In genomic region chr5:172540099-172540870, GRCh38 we compare ENCODE assay signal across 23 cellular contexts.
DNase-seq lines count a peak whose midpoint lies in the region; ATAC-seq, FAIRE-seq and TF ChIP-seq lines count a peak whose summit lies in the region.
"Had no signal": no experiment of that assay in that cellular context is flagged by ENCODE, and none has a peak within 500 bp of the region (broad histone marks: within the 10 kb centered on the region; RNA-seq: fewer than 3 reads in every experiment).

No MANE protein-coding gene starts in this region.

- peak; percentile 24 for DNase-seq in activated effector memory CD4-positive, alpha-beta T cell treated with anti-CD3 and anti-CD28 coated beads, Interleukin-2, amount 50 U/mL, for 16 hours
- no peak for DNase-seq in activated effector memory CD4-positive, alpha-beta T cell treated with Interleukin-2 at 50 U/mL for 16 hours
- DNase-seq in NCI-H510A (lab: John Stamatoyannopoulos, UW) (peak; percentile 49), islet precursor cell (peak; percentile 23), spleen (peak; percentile 18), GM12891 (ENCODE audit: insufficient read length, low spot score) (no peak)
- DNase-seq: activated CD4-positive, CD25-positive, alpha-beta regulatory T cell treated with anti-CD3 and anti-CD28 coated beads, Interleukin-2, amount 50 U/mL, for 72 hours; activated T-cell treated with anti-CD3 and anti-CD28 coated beads, Interleukin-2, amount 50 U/mL, for 48 hours; CD4-positive, CD25-positive, alpha-beta regulatory T cell; GM23248; NCI-H1930; NCI-H446 treated with DMSO at 0.1 percent for 48 hours; stimulated activated CD8-positive, alpha-beta memory T cell treated with anti-CD3 and anti-CD28 coated beads, Interleukin-4, amount 100 ng/mL, for 48 hours; stomach; T-cell; transverse colon had no signal

- no peak overlapping the region for H3K4me3 ChIP-seq in spleen
- H3K4me3 ChIP-seq: GM23248, SJSA1, stomach, transverse colon had no signal

- intact Hi-C loops in spleen (cut with DNase I; ENCODE audit: low total_unique reads), result no loop called here

- H3K27me3 ChIP-seq in spleen (replicated peaks in 1 of 7), result peaks cover 0 to 35% (median 6%) of the 10 kb centered on the region in 7 donors
- H3K27me3 ChIP-seq: stomach, transverse colon had no signal

- no peaks in the 10 kb centered on the region for H3K36me3 ChIP-seq in spleen
- H3K36me3 ChIP-seq: SJSA1, stomach, transverse colon had no signal

- H3K4me1 ChIP-seq in spleen, result no peaks in the 10 kb centered on the region
- H3K4me1 ChIP-seq: SJSA1 had no signal

- peaks cover 0 to 6% (median 0%) of the 10 kb centered on the region in 8 donors for H3K9me3 ChIP-seq in spleen
- H3K9me3 ChIP-seq: stomach, transverse colon had no signal

- no peak for TF ChIP-seq CTCF in spleen (IDR thresholded peaks at IDR 0.05 in 8 of 11, conservative IDR thresholded peaks at IDR 0.05 in 3 of 11)

- FAIRE-seq in GM12891 (lab: Jason Lieb, UNC), result no peak
- FAIRE-seq: endometrium, G401.6, GM18507 had no signal

- WGBS in spleen, 5 donors, result 75 to 83% (median 76%) methylated on average over 5 of the region's 5 CpGs

- H3K27ac ChIP-seq in spleen, result no peak overlapping the region
- H3K27ac ChIP-seq: GM23248, SJSA1, stomach had no signal

- TF ChIP-seq POLR2A in spleen (IDR thresholded peaks at IDR 0.05) (no peak), GM12891 (IDR thresholded peaks at IDR 0.05; ENCODE audit: low read depth, low read length) (no peak)

- ATAC-seq in HG02981 (IDR thresholded peaks at IDR 0.05; ENCODE audit: unreplicated experiment) (no peak), HG02973 (IDR thresholded peaks at IDR 0.05; ENCODE audit: unreplicated experiment) (no peak)
- ATAC-seq: Panc1, T-cell had no signal

TF ChIP-seq in GM12891, 5 proteins besides CTCF, POLR2A, EP300 and RAD21:
- TF ChIP-seq TAF1 (IDR thresholded peaks at IDR 0.05; ENCODE audit: low read depth, low read length), result no peak
- TF ChIP-seq SPI1 (IDR thresholded peaks at IDR 0.05; ENCODE audit: low read depth, low read length), result no peak
- no peak for TF ChIP-seq POU2F2 (IDR thresholded peaks at IDR 0.05; ENCODE audit: low read depth, low read length)
- no peak for TF ChIP-seq PAX5 (IDR thresholded peaks at IDR 0.05; ENCODE audit: insufficient read depth, low read length, severe bottlenecking)
- TF ChIP-seq POLR2AphosphoS5 (IDR thresholded peaks at IDR 0.05; ENCODE audit: low read depth, low read length), result no peak
TF ChIP-seq in GM12891: peak in this region for 0.

Comparison
In these comparisons a context has a peak if more than half of its experiments do, and no peak if none do; other contexts are left out.
1. DNase-seq: peak in activated effector memory CD4-positive, alpha-beta T cell treated with anti-CD3 and anti-CD28 coated beads, Interleukin-2, amount 50 U/mL, for 16 hours (single experiment), NCI-H510A (single experiment), islet precursor cell (single experiment) and spleen (single experiment); none in activated effector memory CD4-positive, alpha-beta T cell treated with Interleukin-2 at 50 U/mL for 16 hours (single experiment) and GM12891 (single experiment).